ENCODE assay signal across 6 cellular contexts in the genomic region with DNA sequence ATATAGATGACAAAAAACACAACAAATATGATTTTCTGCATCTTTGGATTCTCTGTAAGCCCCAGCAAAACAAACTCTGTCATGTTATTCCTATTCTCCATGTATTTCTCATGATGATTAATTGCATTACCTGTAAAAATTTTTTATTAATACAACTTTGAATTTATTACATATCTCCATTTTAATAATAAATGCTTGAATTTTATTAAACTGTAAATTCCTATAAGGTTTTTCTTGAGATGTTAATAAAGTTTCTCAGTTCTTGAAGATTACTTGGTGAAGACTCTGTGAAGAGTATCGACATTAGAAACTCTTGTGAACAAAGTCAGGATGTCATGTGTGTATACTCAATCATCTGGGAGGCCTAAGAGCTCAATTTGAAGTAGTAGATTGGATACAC.
"Had no signal": no experiment of that assay in that cellular context is flagged by ENCODE, and none has a peak within 500 bp of the region (broad histone marks: within the 10 kb centered on the region; RNA-seq: fewer than 3 reads in every experiment).

A gene (minus strand): TSS at position 101 of the 400 bp plus-strand sequence. CDS start 0 bp downstream, at position 101.

- ATAC-seq: stimulated activated effector memory CD8-positive, alpha-beta T cell treated with anti-CD3 and anti-CD28 coated beads, Interleukin-12 subunit alpha, Interleukin-12 subunit beta, amount 100 ng/mL, for 72 hours; stimulated activated memory B cell treated with anti-CD40 and anti-IgM and Interleukin-4, amounts not matched to agents 10 μg/mL and 1 μg/mL and 100 μg/mL, for 72 hours; stimulated activated naive B cell treated with anti-CD40 and anti-IgM and Interleukin-4, amounts not matched to agents 10 μg/mL and 1 μg/mL and 100 μg/mL, for 72 hours; stimulated activated naive CD8-positive, alpha-beta T cell treated with anti-CD3 and anti-CD28 coated beads, Interleukin-15, amount 100 ng/mL, for 72 hours; stimulated activated naive CD8-positive, alpha-beta T cell treated with anti-CD3 and anti-CD28 coated beads, Interleukin-15, Interleukin-2, amounts not matched to agents 100 U/mL and 50 U/mL, for 24 hours; upper lobe of right lung had no signal
